13 cellular contexts compared by ENCODE assay signal in genomic region chr15:60721232-60721576, GRCh38.
DNase-seq lines count a peak whose midpoint lies in the region; ATAC-seq and TF ChIP-seq lines count a peak whose summit lies in the region.
"Had no signal": no experiment of that assay in that cellular context is flagged by ENCODE, and none has a peak within 500 bp of the region (broad histone marks: within the 10 kb centered on the region; RNA-seq: fewer than 3 reads in every experiment).

No MANE protein-coding gene starts in this region.

- CTCF ChIA-PET in activated CD8-positive, alpha-beta memory T cell treated with anti-CD3 and anti-CD28 coated beads, Interleukin-2, amount 10 ng/mL, durations not matched to agents 7 days and 5 days (lab: Charles Lee) = interaction anchor here (0.7 to 2.0 kb wide), 7 partner anchors 16 to 136 kb away, joined by 3 to 5 read pairs (median 3); no protein-coding TSS in a partner anchor

- peak overlapping the region; percentile 75 for H3K27ac Mint-ChIP-seq in activated CD8-positive, alpha-beta memory T cell treated with anti-CD3 and anti-CD28 coated beads, Interleukin-2, amount 10 ng/mL, durations not matched to agents 7 days and 5 days
- peak overlapping the region; percentile 18 for H3K27ac Mint-ChIP-seq in nephron progenitor cell

- peaks cover 8% of the 10 kb centered on the region for H3K27me3 Mint-ChIP-seq in activated CD8-positive, alpha-beta memory T cell treated with anti-CD3 and anti-CD28 coated beads, Interleukin-2, amount 10 ng/mL, durations not matched to agents 7 days and 5 days
- H3K27me3 Mint-ChIP-seq in activated T-cell treated with anti-CD3 and anti-CD28 coated beads, Interleukin-2, amount 50 U/mL, for 4 hours (ENCODE audit: low read depth) = no peaks in the 10 kb centered on the region
- H3K27me3 Mint-ChIP-seq in nephron progenitor cell (ENCODE audit: low read depth, poor library complexity) = no peaks in the 10 kb centered on the region

- H2AK5ac ChIP-seq in mesendoderm (ENCODE audit: low read length) = no peak overlapping the region

- WGBS in mesendoderm (ENCODE audit: extremely low coverage, insufficient coverage, low lambda C conversion rate) = no CpG with 5 or more reads among the region's 3 CpGs

- H3K9me3 ChIP-seq in upper lobe of right lung = no peaks in the 10 kb centered on the region
- H3K9me3 ChIP-seq: ascending aorta had no signal

- no peak overlapping the region for H3K9ac ChIP-seq in mesendoderm (ENCODE audit: low read length)

- H3K4me2 ChIP-seq in mesendoderm (ENCODE audit: low read length) = no peak overlapping the region

- H4K8ac ChIP-seq in mesendoderm (ENCODE audit: low read depth, low read length) = no peak overlapping the region

- H2BK15ac ChIP-seq in mesendoderm (replicated peaks; ENCODE audit: low read depth) = no peak overlapping the region

- H3K36me3 Mint-ChIP-seq in activated CD8-positive, alpha-beta memory T cell treated with anti-CD3 and anti-CD28 coated beads, Interleukin-2, amount 10 ng/mL, durations not matched to agents 7 days and 5 days = peaks cover 3% of the 10 kb centered on the region
- H3K36me3 Mint-ChIP-seq in activated T-cell treated with anti-CD3 and anti-CD28 coated beads, Interleukin-2, amount 50 U/mL, for 4 hours (ENCODE audit: insufficient read depth) = peaks cover 1% of the 10 kb centered on the region
- peaks cover 5% of the 10 kb centered on the region for H3K36me3 Mint-ChIP-seq in nephron progenitor cell (ENCODE audit: low read depth)

- H4K5ac ChIP-seq in mesendoderm (ENCODE audit: low read length) = no peak overlapping the region

- no peak overlapping the region for H3K4me3 ChIP-seq in mesendoderm (ENCODE audit: low read length)
- H3K4me3 ChIP-seq in upper lobe of right lung = no peak overlapping the region
- H3K4me3 ChIP-seq: ascending aorta had no signal

- H3K27ac ChIP-seq in mesendoderm (ENCODE audit: low read depth, low read length) = no peak overlapping the region
- H3K27ac ChIP-seq in upper lobe of right lung = no peak overlapping the region
- H3K27ac ChIP-seq: ascending aorta had no signal

- H3K9me3 Mint-ChIP-seq in activated CD8-positive, alpha-beta memory T cell treated with anti-CD3 and anti-CD28 coated beads, Interleukin-2, amount 10 ng/mL, durations not matched to agents 7 days and 5 days (ENCODE audit: low read depth) = no peaks in the 10 kb centered on the region
- no peaks in the 10 kb centered on the region for H3K9me3 Mint-ChIP-seq in activated T-cell treated with anti-CD3 and anti-CD28 coated beads, Interleukin-2, amount 50 U/mL, for 4 hours
- H3K9me3 Mint-ChIP-seq in nephron progenitor cell = no peaks in the 10 kb centered on the region

- no peak overlapping the region for H2BK120ac ChIP-seq in mesendoderm (ENCODE audit: low read depth, low read length)

- no peak for ATAC-seq in activated CD8-positive, alpha-beta memory T cell treated with anti-CD3 and anti-CD28 coated beads, Interleukin-2, amount 10 ng/mL, durations not matched to agents 7 days and 5 days
- ATAC-seq in HG02642 (IDR thresholded peaks at IDR 0.05; ENCODE audit: poor library complexity, unreplicated experiment) (peak; percentile 21), GM19324 (IDR thresholded peaks at IDR 0.05; ENCODE audit: low FRiP score, unreplicated experiment) (no peak), upper lobe of right lung (no peak)
- no peak for ATAC-seq in activated T-cell treated with anti-CD3 and anti-CD28 coated beads, Interleukin-2, amount 50 U/mL, for 4 hours
- ATAC-seq: HCT116, Right ventricle myocardium inferior had no signal

- no peak for TF ChIP-seq CTCF in nephron progenitor cell (IDR thresholded peaks at IDR 0.05)
- TF ChIP-seq CTCF in upper lobe of right lung (IDR thresholded peaks at IDR 0.05) = no peak

- H3K4ac ChIP-seq in mesendoderm (ENCODE audit: low read depth, low read length) = no peak overlapping the region

- no peak overlapping the region for H3K56ac ChIP-seq in mesendoderm (ENCODE audit: low read length)

- H3K4me1 ChIP-seq in mesendoderm (ENCODE audit: control insufficient read depth, low read depth, low read length) (no peaks in the 10 kb centered on the region), upper lobe of right lung (no peaks in the 10 kb centered on the region)
- H3K4me1 ChIP-seq: ascending aorta had no signal

- H3K79me1 ChIP-seq in mesendoderm (ENCODE audit: low read length) = no peaks in the 10 kb centered on the region

- intact Hi-C loops in upper lobe of right lung (cut with DNase I) = no loop called here

- no peaks in the 10 kb centered on the region for H3K36me3 ChIP-seq in mesendoderm (ENCODE audit: control insufficient read depth, insufficient read depth, low read length)
- no peaks in the 10 kb centered on the region for H3K36me3 ChIP-seq in upper lobe of right lung
- H3K36me3 ChIP-seq: ascending aorta had no signal

- peaks cover 37% of the 10 kb centered on the region for H3K4me1 Mint-ChIP-seq in activated CD8-positive, alpha-beta memory T cell treated with anti-CD3 and anti-CD28 coated beads, Interleukin-2, amount 10 ng/mL, durations not matched to agents 7 days and 5 days
- peaks cover 64% of the 10 kb centered on the region for H3K4me1 Mint-ChIP-seq in activated T-cell treated with anti-CD3 and anti-CD28 coated beads, Interleukin-2, amount 50 U/mL, for 4 hours (ENCODE audit: low read depth)
- H3K4me1 Mint-ChIP-seq in nephron progenitor cell = peaks cover 44% of the 10 kb centered on the region

- peak overlapping the region; percentile 40 for H3K4me3 Mint-ChIP-seq in activated CD8-positive, alpha-beta memory T cell treated with anti-CD3 and anti-CD28 coated beads, Interleukin-2, amount 10 ng/mL, durations not matched to agents 7 days and 5 days
- peak overlapping the region; percentile 72 for H3K4me3 Mint-ChIP-seq in activated T-cell treated with anti-CD3 and anti-CD28 coated beads, Interleukin-2, amount 50 U/mL, for 4 hours
- H3K4me3 Mint-ChIP-seq in nephron progenitor cell = no peak overlapping the region

- no peak overlapping the region for H3K23ac ChIP-seq in mesendoderm (ENCODE audit: low read length)

- H2BK5ac ChIP-seq in mesendoderm (ENCODE audit: low read length) = no peak overlapping the region

- no peak for DNase-seq in activated CD8-positive, alpha-beta memory T cell treated with anti-CD3 and anti-CD28 coated beads, Interleukin-2, amount 10 ng/mL, durations not matched to agents 7 days and 5 days
- DNase-seq in activated CD8-positive, alpha-beta memory T cell treated with anti-CD3 and anti-CD28 coated beads for 24 hours = no peak
- DNase-seq in activated T-cell treated with anti-CD3 and anti-CD28 coated beads, Interleukin-2, amount 50 U/mL, for 4 hours = no peak
- no peak for DNase-seq in nephron progenitor cell
- DNase-seq in mesendoderm = no peak
- DNase-seq in upper lobe of right lung = no peak
- DNase-seq: MV-4-11, NCI-H345 had no signal

- H3K79me2 ChIP-seq in mesendoderm (ENCODE audit: control insufficient read depth, insufficient read depth, low read length) = no peaks in the 10 kb centered on the region

- H3K27me3 ChIP-seq in mesendoderm (ENCODE audit: insufficient read depth, low read length, poor library complexity) (no peaks in the 10 kb centered on the region), upper lobe of right lung (no peaks in the 10 kb centered on the region)
- H3K27me3 ChIP-seq: ascending aorta had no signal

- H3K18ac ChIP-seq in mesendoderm (ENCODE audit: low read length) = no peak overlapping the region
